Comparison of ENCODE assay signal across 23 cellular contexts in genomic region chr2:241207151-241207550, GRCh38.
"Had no signal": no experiment of that assay in that cellular context is flagged by ENCODE, and none has a peak within 500 bp of the region (broad histone marks: within the 10 kb centered on the region; RNA-seq: fewer than 3 reads in every experiment).

No MANE protein-coding gene starts in this region.

- H3K4me1 ChIP-seq: colonic mucosa, esophagus squamous epithelium, gastrocnemius medialis, heart right ventricle, left lung, lower lobe of right lung had no signal

- H3K9me3 ChIP-seq: colonic mucosa, esophagus squamous epithelium, gastrocnemius medialis, heart right ventricle, left lung, lower lobe of right lung, mucosa of descending colon had no signal

- H3K4me3 ChIP-seq: colonic mucosa, esophagus squamous epithelium, gastrocnemius medialis, heart right ventricle, left lung, lower lobe of right lung, mucosa of descending colon had no signal

- H3K9me3 Mint-ChIP-seq: dendritic cell treated with granulocyte-macrophage colony-stimulating factor and Interleukin-4, amounts not matched to agents 40 ng/mL and 50 ng/mL, for 4 days; effector memory CD8-positive, alpha-beta T cell; endodermal cell; mesothelial cell of epicardium had no signal

- H3K4me1 Mint-ChIP-seq: mesothelial cell of epicardium had no signal

- H3K27ac Mint-ChIP-seq: dendritic cell treated with granulocyte-macrophage colony-stimulating factor and Interleukin-4, amounts not matched to agents 40 ng/mL and 50 ng/mL, for 4 days; effector memory CD8-positive, alpha-beta T cell; endodermal cell; mesothelial cell of epicardium had no signal

- H3K27me3 Mint-ChIP-seq: effector memory CD8-positive, alpha-beta T cell had no signal

- H3K36me3 Mint-ChIP-seq: mesothelial cell of epicardium had no signal

- H3K27me3 ChIP-seq: colonic mucosa, gastrocnemius medialis, heart right ventricle, left lung had no signal

- ATAC-seq: effector memory CD8-positive, alpha-beta T cell; esophagus mucosa; gastrocnemius medialis; heart right ventricle; left cardiac atrium; left lung; left ventricle myocardium superior; lower lobe of right lung had no signal

- H3K4me3 Mint-ChIP-seq: dendritic cell treated with granulocyte-macrophage colony-stimulating factor and Interleukin-4, amounts not matched to agents 40 ng/mL and 50 ng/mL, for 4 days; effector memory CD8-positive, alpha-beta T cell; endodermal cell; mesothelial cell of epicardium had no signal

- H3K36me3 ChIP-seq: colonic mucosa, esophagus squamous epithelium, gastrocnemius medialis, heart right ventricle, left lung, lower lobe of right lung had no signal

- DNase-seq: colonic mucosa; cortex of kidney; effector CD8-positive, alpha-beta T cell; effector memory CD8-positive, alpha-beta T cell; endodermal cell; erythroblast; esophagus squamous epithelium; foreskin fibroblast; foreskin melanocyte; gastrocnemius medialis; glutamatergic neuron; head of caudate nucleus; heart right ventricle; left cardiac atrium; left lung; left ventricle myocardium superior; lower lobe of right lung; mesenchymal stem cell; mucosa of descending colon had no signal

- H3K27ac ChIP-seq: colonic mucosa, epithelial cell of prostate, esophagus squamous epithelium, gastrocnemius medialis, heart right ventricle, left lung, lower lobe of right lung had no signal
